In the genomic region with DNA sequence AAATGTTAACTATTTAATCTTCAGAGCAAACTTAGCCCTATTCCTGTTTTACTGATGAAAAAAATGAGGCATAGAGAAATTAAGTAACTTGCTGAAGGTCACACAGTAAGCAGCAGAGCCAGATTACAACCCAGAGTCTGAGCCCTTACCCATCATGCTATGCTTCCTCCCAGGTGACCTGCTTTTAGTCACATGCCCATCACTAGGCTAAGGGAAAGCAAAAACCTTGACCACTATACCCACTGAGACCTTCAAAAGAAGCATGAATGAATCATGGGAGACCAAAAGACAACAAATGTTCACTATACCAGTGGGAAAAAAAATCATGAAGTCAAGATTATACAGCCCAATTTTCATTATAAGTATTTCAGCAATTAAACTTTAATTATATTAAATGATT, we compare ENCODE assay signal across 24 cellular contexts. TPM values are rescaled to one million over a fixed set of nuclear protein-coding genes. Genes with fewer than 3 reads are reported as not detected.
DNase-seq lines count a peak whose midpoint lies in the region; ATAC-seq and TF ChIP-seq lines count a peak whose summit lies in the region.
"Had no signal": no experiment of that assay in that cellular context is flagged by ENCODE, and none has a peak within 500 bp of the region (broad histone marks: within the 10 kb centered on the region; RNA-seq: fewer than 3 reads in every experiment).

No MANE protein-coding gene starts in this region.

- POLR2A ChIA-PET in activated CD4-positive, alpha-beta T cell treated with anti-CD3 and anti-CD28 coated beads for 36 hours (lab: Charles Lee) = no interaction called here
- POLR2A ChIA-PET in WTC11 (lab: Charles Lee) = no interaction called here

- H3K4me1 ChIP-seq in HAP-1 (peaks cover 28% of the 10 kb centered on the region), psoas muscle (no peaks in the 10 kb centered on the region)
- H3K4me1 ChIP-seq: Caco-2 had no signal

- no peak overlapping the region for H3K4me3 ChIP-seq in HAP-1
- no peak overlapping the region for H3K4me3 ChIP-seq in psoas muscle
- H3K4me3 ChIP-seq: MG63 had no signal

- TF ChIP-seq CTCF in WTC11 (IDR thresholded peaks at IDR 0.05) = no peak
- no peak for TF ChIP-seq CTCF in psoas muscle (IDR thresholded peaks at IDR 0.05)

- peak overlapping the region; percentile 31 for H3K27ac ChIP-seq in psoas muscle

- H3K27ac Mint-ChIP-seq in activated CD4-positive, alpha-beta T cell treated with anti-CD3 and anti-CD28 coated beads for 36 hours = no peak overlapping the region
- no peak overlapping the region for H3K27ac Mint-ChIP-seq in WTC11
- H3K27ac Mint-ChIP-seq: B cell; CD4-positive, CD25-positive, alpha-beta regulatory T cell; HFFc6 had no signal

- no peaks in the 10 kb centered on the region for H3K9me3 Mint-ChIP-seq in activated CD4-positive, alpha-beta T cell treated with anti-CD3 and anti-CD28 coated beads for 36 hours (ENCODE audit: low read depth)
- no peaks in the 10 kb centered on the region for H3K9me3 Mint-ChIP-seq in WTC11
- H3K9me3 Mint-ChIP-seq: CD4-positive, CD25-positive, alpha-beta regulatory T cell; HFFc6 had no signal

- CTCF ChIA-PET in activated CD4-positive, alpha-beta T cell treated with anti-CD3 and anti-CD28 coated beads for 36 hours (lab: Charles Lee) = no interaction called here
- CTCF ChIA-PET in WTC11 (lab: Charles Lee) = interaction anchor here (0.7 kb wide), 1 partner anchor 59 kb away, joined by 4 read pairs; the partner anchor contains the start of gene RRAGA

- ATAC-seq in activated CD4-positive, alpha-beta T cell treated with anti-CD3 and anti-CD28 coated beads for 36 hours = peak; percentile 40
- ATAC-seq in WTC11 (no peak), psoas muscle (peak in 3 of 4 donors; percentile 14 to 26 (median 18)), GM18502 (IDR thresholded peaks at IDR 0.05; ENCODE audit: poor library complexity, unreplicated experiment) (no peak)

- intact Hi-C loops in activated CD4-positive, alpha-beta T cell treated with anti-CD3 and anti-CD28 coated beads for 36 hours (cut with DNase I, micrococcal nuclease) = no loop called here
- intact Hi-C loops in psoas muscle (cut with DNase I) = loop anchor here in 1 of 2 donors (5.0 kb wide), 1 partner anchor 64 kb away; no protein-coding TSS in a partner anchor

- in situ Hi-C loops in HAP-1 (cut with MboI; ENCODE audit: low sequenced_read_pairs) = no loop called here

- no peaks in the 10 kb centered on the region for H3K27me3 Mint-ChIP-seq in activated CD4-positive, alpha-beta T cell treated with anti-CD3 and anti-CD28 coated beads for 36 hours
- H3K27me3 Mint-ChIP-seq in WTC11 (ENCODE audit: low read depth) = no peaks in the 10 kb centered on the region
- H3K27me3 Mint-ChIP-seq: B cell; CD4-positive, CD25-positive, alpha-beta regulatory T cell had no signal

- H3K36me3 Mint-ChIP-seq in activated CD4-positive, alpha-beta T cell treated with anti-CD3 and anti-CD28 coated beads for 36 hours (ENCODE audit: low read depth) = peaks cover 1% of the 10 kb centered on the region
- no peaks in the 10 kb centered on the region for H3K36me3 Mint-ChIP-seq in WTC11

- no peaks in the 10 kb centered on the region for H3K36me3 ChIP-seq in HAP-1 (replicated peaks)
- H3K36me3 ChIP-seq in psoas muscle (ENCODE audit: insufficient read depth in 1 of 2, low read depth in 1 of 2) = peaks cover 0 to 44% of the 10 kb centered on the region in 2 donors

- DNase-seq in activated CD4-positive, alpha-beta T cell treated with anti-CD3 and anti-CD28 coated beads for 36 hours = no peak
- DNase-seq in activated CD4-positive, alpha-beta T cell treated with anti-CD3 and anti-CD28 coated beads, Interleukin-2, amount 50 U/mL, for 4 hours = no peak
- peak; percentile 21 to 37 for DNase-seq in HAP-1 (ENCODE audit: low spot score in 2 of 2)
- no peak for DNase-seq in WTC11 (ENCODE audit: low spot score)
- DNase-seq in psoas muscle = no peak
- no peak for DNase-seq in putamen (ENCODE audit: low spot score)
- DNase-seq in NK-92 (lab: John Stamatoyannopoulos, UW; ENCODE audit: unreplicated experiment) = no peak
- DNase-seq: 8988T; Caco-2; CD4-positive, CD25-positive, alpha-beta regulatory T cell; GF-D8; GOT3; HFFc6; Kasumi-1; MG63; NCI-H1092; NCI-H1436 treated with DMSO at 0.1 percent for 48 hours; NCI-H2029; NCI-H526 treated with DMSO at 0.1 percent for 48 hours; NK-92 treated with Interleukin-12 subunit alpha and Interleukin-12 subunit beta, amount 100 ng/mL, for 24 hours; SHP77; SK-N-SH had no signal

- H3K4me1 Mint-ChIP-seq in activated CD4-positive, alpha-beta T cell treated with anti-CD3 and anti-CD28 coated beads for 36 hours = no peaks in the 10 kb centered on the region
- H3K4me1 Mint-ChIP-seq in WTC11 = peaks cover 7% of the 10 kb centered on the region
- H3K4me1 Mint-ChIP-seq: B cell had no signal

- H3K27me3 ChIP-seq in HAP-1 (ENCODE audit: low read depth) = no peaks in the 10 kb centered on the region
- H3K27me3 ChIP-seq in psoas muscle (ENCODE audit: insufficient read depth in 3 of 3, low read length in 2 of 3) = no peaks in the 10 kb centered on the region
- H3K27me3 ChIP-seq: MG63 had no signal

- H3K4me3 Mint-ChIP-seq in activated CD4-positive, alpha-beta T cell treated with anti-CD3 and anti-CD28 coated beads for 36 hours = no peak overlapping the region
- H3K4me3 Mint-ChIP-seq in WTC11 = no peak overlapping the region
- H3K4me3 Mint-ChIP-seq: B cell; CD4-positive, CD25-positive, alpha-beta regulatory T cell; HFFc6 had no signal

- H3K9me3 ChIP-seq in HAP-1 = no peaks in the 10 kb centered on the region
- H3K9me3 ChIP-seq in psoas muscle = no peaks in the 10 kb centered on the region
- H3K9me3 ChIP-seq: Caco-2, MG63, SK-N-SH had no signal

TF ChIP-seq in WTC11, 78 proteins besides CTCF, POLR2A, EP300 and RAD21:
- TF ChIP-seq, protein P1, sequence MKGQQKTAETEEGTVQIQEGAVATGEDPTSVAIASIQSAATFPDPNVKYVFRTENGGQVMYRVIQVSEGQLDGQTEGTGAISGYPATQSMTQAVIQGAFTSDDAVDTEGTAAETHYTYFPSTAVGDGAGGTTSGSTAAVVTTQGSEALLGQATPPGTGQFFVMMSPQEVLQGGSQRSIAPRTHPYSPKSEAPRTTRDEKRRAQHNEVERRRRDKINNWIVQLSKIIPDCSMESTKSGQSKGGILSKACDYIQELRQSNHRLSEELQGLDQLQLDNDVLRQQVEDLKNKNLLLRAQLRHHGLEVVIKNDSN (CRISPR knock-in tag; IDR thresholded peaks at IDR 0.05) = peak; percentile 72
- TF ChIP-seq, protein P2, sequence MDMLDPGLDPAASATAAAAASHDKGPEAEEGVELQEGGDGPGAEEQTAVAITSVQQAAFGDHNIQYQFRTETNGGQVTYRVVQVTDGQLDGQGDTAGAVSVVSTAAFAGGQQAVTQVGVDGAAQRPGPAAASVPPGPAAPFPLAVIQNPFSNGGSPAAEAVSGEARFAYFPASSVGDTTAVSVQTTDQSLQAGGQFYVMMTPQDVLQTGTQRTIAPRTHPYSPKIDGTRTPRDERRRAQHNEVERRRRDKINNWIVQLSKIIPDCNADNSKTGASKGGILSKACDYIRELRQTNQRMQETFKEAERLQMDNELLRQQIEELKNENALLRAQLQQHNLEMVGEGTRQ (CRISPR knock-in tag; IDR thresholded peaks at IDR 0.05) = peak; percentile 80
- no peak for TF ChIP-seq ZNF138 (CRISPR knock-in tag; conservative IDR thresholded peaks at IDR 0.05)

RNA-seq across cellular contexts. Expression of gene HAUS6, which starts 5.3 kb away (rescaled TPM):
- 10 to 100 TPM; 29.3 to 32.5 TPM for total RNA-seq in activated CD4-positive, alpha-beta T cell treated with anti-CD3 and anti-CD28 coated beads for 36 hours
- total RNA-seq in WTC11 (2021) = 37.9 to 43.3 TPM (median 39.8 TPM) in 3 replicates
- total RNA-seq in psoas muscle = 10 to 100 TPM in 1 of 4 donors, 1 to 10 TPM in 3; 3.3 to 10.9 (median 4.1) TPM
- 1 to 10 TPM; 2.4 to 7.6 (median 5.6) TPM for polyA plus RNA-seq in psoas muscle

RNA-seq across cellular contexts. Expression of gene PLIN2, which starts 19.3 kb away (rescaled TPM):
- 100 to 1,000 TPM in 1 of 2 experiments, 10 to 100 TPM in 1; 94.2 to 109 TPM for total RNA-seq in activated CD4-positive, alpha-beta T cell treated with anti-CD3 and anti-CD28 coated beads for 36 hours
- total RNA-seq in WTC11 (2021) = 19.9 to 24.9 TPM (median 23.0 TPM) in 3 replicates
- 1,000 to 10,000 TPM in 2 of 4 donors, 100 to 1,000 TPM in 2; 117 to 1,975 (median 1,047) TPM for total RNA-seq in psoas muscle
- 1,000 to 10,000 TPM in 1 of 3 donors, 100 to 1,000 TPM in 2; 418 to 3,967 (median 710) TPM for polyA plus RNA-seq in psoas muscle

RNA-seq across cellular contexts. Expression of gene RRAGA, which starts 58.8 kb away (rescaled TPM):
- total RNA-seq in activated CD4-positive, alpha-beta T cell treated with anti-CD3 and anti-CD28 coated beads for 36 hours = 10 to 100 TPM; 42.4 to 53.4 TPM
- 48.0 to 50.1 TPM (median 48.7 TPM) in 3 replicates for total RNA-seq in WTC11 (2021)
- 100 to 1,000 TPM in 1 of 4 donors, 10 to 100 TPM in 3; 88.3 to 107 (median 94.2) TPM for total RNA-seq in psoas muscle
- polyA plus RNA-seq in psoas muscle = 100 to 1,000 TPM in 2 of 3 donors, 10 to 100 TPM in 1; 83.0 to 132 (median 119) TPM

Comparison
In these comparisons a context has a peak if more than half of its experiments do, and no peak if none do; other contexts are left out.
1. ATAC-seq: peak in activated CD4-positive, alpha-beta T cell treated with anti-CD3 and anti-CD28 coated beads for 36 hours (single experiment) and psoas muscle (3 of 4); none in WTC11 (single experiment) and GM18502 (single experiment).
2. DNase-seq: peak in HAP-1 (2 of 2); none in activated CD4-positive, alpha-beta T cell treated with anti-CD3 and anti-CD28 coated beads for 36 hours (single experiment), activated CD4-positive, alpha-beta T cell treated with anti-CD3 and anti-CD28 coated beads, Interleukin-2, amount 50 U/mL, for 4 hours (0 of 2), WTC11 (single experiment), psoas muscle (0 of 2), putamen (single experiment) and NK-92 (single experiment).